Comparison of ENCODE assay signal across 12 cellular contexts in genomic region chr7:711093-711966, GRCh38. TPM values are rescaled to one million over a fixed set of nuclear protein-coding genes. Genes with fewer than 3 reads are reported as not detected.
DNase-seq lines count a peak whose midpoint lies in the region; ATAC-seq and TF ChIP-seq lines count a peak whose summit lies in the region.
"Had no signal": no experiment of that assay in that cellular context is flagged by ENCODE, and none has a peak within 500 bp of the region (broad histone marks: within the 10 kb centered on the region; RNA-seq: fewer than 3 reads in every experiment).

No MANE protein-coding gene starts in this region.

- H2AK5ac ChIP-seq in mesendoderm (ENCODE audit: low read length) = no peak overlapping the region

- no peak overlapping the region for H3K4me3 Mint-ChIP-seq in activated CD8-positive, alpha-beta memory T cell treated with anti-CD3 and anti-CD28 coated beads, Interleukin-2, amount 10 ng/mL, durations not matched to agents 7 days and 5 days

- no CpG with 5 or more reads among the region's 48 CpGs for WGBS in mesendoderm (ENCODE audit: extremely low coverage, insufficient coverage, low lambda C conversion rate)
- 24% methylated on average over 7 of the region's 48 CpGs for WGBS in suprapubic skin

- H3K27ac ChIP-seq in colonic mucosa = no peak overlapping the region
- H3K27ac ChIP-seq in mesendoderm (ENCODE audit: low read depth, low read length) = no peak overlapping the region
- no peak overlapping the region for H3K27ac ChIP-seq in suprapubic skin
- H3K27ac ChIP-seq: BLaER1 treated with 17β-estradiol and CSF1 and Interleukin-3, amounts not matched to agents 10 nM and 100 nM had no signal

- no peak for TF ChIP-seq CTCF in colonic mucosa (IDR thresholded peaks at IDR 0.05)
- TF ChIP-seq CTCF in suprapubic skin (IDR thresholded peaks at IDR 0.05) = no peak

- H3K18ac ChIP-seq in mesendoderm (ENCODE audit: low read length) = peak overlapping the region; percentile 55

- no peak overlapping the region for H3K27ac Mint-ChIP-seq in activated CD8-positive, alpha-beta memory T cell treated with anti-CD3 and anti-CD28 coated beads, Interleukin-2, amount 10 ng/mL, durations not matched to agents 7 days and 5 days

- H3K9me3 Mint-ChIP-seq in activated CD8-positive, alpha-beta memory T cell treated with anti-CD3 and anti-CD28 coated beads, Interleukin-2, amount 10 ng/mL, durations not matched to agents 7 days and 5 days (ENCODE audit: low read depth) = no peaks in the 10 kb centered on the region

- H3K23ac ChIP-seq in mesendoderm (ENCODE audit: low read length) = peak overlapping the region; percentile 97

- intact Hi-C loops in colonic mucosa (cut with DNase I) = no loop called here

- no peak overlapping the region for H4K8ac ChIP-seq in mesendoderm (ENCODE audit: low read depth, low read length)

- no peak for TF ChIP-seq POLR2A in suprapubic skin (IDR thresholded peaks at IDR 0.05)

- no peak overlapping the region for H2BK15ac ChIP-seq in mesendoderm (replicated peaks; ENCODE audit: low read depth)

- TF ChIP-seq EP300 in suprapubic skin (IDR thresholded peaks at IDR 0.05) = no peak

- H3K36me3 ChIP-seq in colonic mucosa (no peaks in the 10 kb centered on the region), mesendoderm (ENCODE audit: control insufficient read depth, insufficient read depth, low read length) (no peaks in the 10 kb centered on the region), suprapubic skin (no peaks in the 10 kb centered on the region)

- H3K79me2 ChIP-seq in mesendoderm (ENCODE audit: control insufficient read depth, insufficient read depth, low read length) = no peaks in the 10 kb centered on the region

- H2BK5ac ChIP-seq in mesendoderm (ENCODE audit: low read length) = no peak overlapping the region

- H3K4me3 ChIP-seq in colonic mucosa (peak overlapping the region; percentile 17), mesendoderm (ENCODE audit: low read length) (no peak overlapping the region), suprapubic skin (peak overlapping the region; percentile 61)

- peak overlapping the region; percentile 73 for H3K56ac ChIP-seq in mesendoderm (ENCODE audit: low read length)

- peak overlapping the region in 1 of 2 donors; percentile 12 for H3K9ac ChIP-seq in colonic mucosa (ENCODE audit: low read depth in 2 of 2, low read length in 2 of 2)
- H3K9ac ChIP-seq in mesendoderm (ENCODE audit: low read length) = no peak overlapping the region
- H3K9ac ChIP-seq: BLaER1 treated with 17β-estradiol and CSF1 and Interleukin-3, amounts not matched to agents 10 nM and 100 nM had no signal

- H2BK120ac ChIP-seq in mesendoderm (ENCODE audit: low read depth, low read length) = no peak overlapping the region

- H3K27me3 ChIP-seq in colonic mucosa (no peaks in the 10 kb centered on the region), mesendoderm (ENCODE audit: insufficient read depth, low read length, poor library complexity) (no peaks in the 10 kb centered on the region), suprapubic skin (peaks cover 16% of the 10 kb centered on the region)

- H3K4ac ChIP-seq in mesendoderm (ENCODE audit: low read depth, low read length) = no peak overlapping the region

- peaks cover 2% of the 10 kb centered on the region for H3K79me1 ChIP-seq in mesendoderm (ENCODE audit: low read length)

- peak; percentile 56 for DNase-seq in activated CD8-positive, alpha-beta memory T cell treated with anti-CD3 and anti-CD28 coated beads for 24 hours
- no peak for DNase-seq in activated CD8-positive, alpha-beta memory T cell treated with anti-CD3 and anti-CD28 coated beads, Interleukin-2, amount 10 ng/mL, durations not matched to agents 7 days and 5 days
- DNase-seq in colonic mucosa = no peak
- DNase-seq in mesendoderm = no peak
- DNase-seq in suprapubic skin (ENCODE audit: low spot score in 2 of 2) = peak in 1 of 2 donors; percentile 77
- no peak for DNase-seq in DMS79 (lab: John Stamatoyannopoulos, UW)
- DNase-seq in activated CD4-positive, CD25-positive, alpha-beta regulatory T cell treated with anti-CD3 and anti-CD28 coated beads, Interleukin-2, amount 50 U/mL, for 72 hours = no peak
- DNase-seq: activated gamma-delta T cell, hippocampal formation, PC-3 had no signal

- H4K5ac ChIP-seq in mesendoderm (ENCODE audit: low read length) = no peak overlapping the region

- H3K27me3 Mint-ChIP-seq in activated CD8-positive, alpha-beta memory T cell treated with anti-CD3 and anti-CD28 coated beads, Interleukin-2, amount 10 ng/mL, durations not matched to agents 7 days and 5 days = no peaks in the 10 kb centered on the region

- no peaks in the 10 kb centered on the region for H3K9me3 ChIP-seq in colonic mucosa
- no peaks in the 10 kb centered on the region for H3K9me3 ChIP-seq in suprapubic skin

- H3K4me1 Mint-ChIP-seq in activated CD8-positive, alpha-beta memory T cell treated with anti-CD3 and anti-CD28 coated beads, Interleukin-2, amount 10 ng/mL, durations not matched to agents 7 days and 5 days = peaks cover 2% of the 10 kb centered on the region

- no peaks in the 10 kb centered on the region for H3K36me3 Mint-ChIP-seq in activated CD8-positive, alpha-beta memory T cell treated with anti-CD3 and anti-CD28 coated beads, Interleukin-2, amount 10 ng/mL, durations not matched to agents 7 days and 5 days

- ATAC-seq in activated CD8-positive, alpha-beta memory T cell treated with anti-CD3 and anti-CD28 coated beads, Interleukin-2, amount 10 ng/mL, durations not matched to agents 7 days and 5 days = no peak
- no peak for ATAC-seq in GM18858 (IDR thresholded peaks at IDR 0.05; ENCODE audit: unreplicated experiment)
- ATAC-seq: PC-3 had no signal

- CTCF ChIA-PET in activated CD8-positive, alpha-beta memory T cell treated with anti-CD3 and anti-CD28 coated beads, Interleukin-2, amount 10 ng/mL, durations not matched to agents 7 days and 5 days (lab: Charles Lee) = interaction anchor here (0.7 kb wide), 1 partner anchor 1328 kb away, joined by 3 read pairs; no protein-coding TSS in a partner anchor

- H3K4me1 ChIP-seq in colonic mucosa (peaks cover 3% of the 10 kb centered on the region), mesendoderm (ENCODE audit: control insufficient read depth, low read depth, low read length) (no peaks in the 10 kb centered on the region), suprapubic skin (peaks cover 11% of the 10 kb centered on the region)

- H3K4me2 ChIP-seq in mesendoderm (ENCODE audit: low read length) = no peak overlapping the region

RNA-seq across cellular contexts. Expression of gene DNAAF5, which starts 15.2 kb away (rescaled TPM):
- total RNA-seq in activated CD8-positive, alpha-beta memory T cell treated with anti-CD3 and anti-CD28 coated beads, Interleukin-2, amount 10 ng/mL, durations not matched to agents 7 days and 5 days = 10 to 100 TPM; 22.3 to 27.5 TPM
- total RNA-seq in colonic mucosa (10 to 100 TPM; 31.0 to 54.9 TPM), suprapubic skin (10 to 100 TPM; 26.7 to 34.4 (median 29.0) TPM)
- 35.5 TPM for polyA plus RNA-seq in mesendoderm (2013, experiment 1 of 2)
- 35.9 TPM for polyA plus RNA-seq in mesendoderm (2013, experiment 2 of 2)

RNA-seq across cellular contexts. Expression of gene PRKAR1B, which starts 15.8 kb away (rescaled TPM):
- 10 to 100 TPM; 22.6 to 25.0 TPM for total RNA-seq in activated CD8-positive, alpha-beta memory T cell treated with anti-CD3 and anti-CD28 coated beads, Interleukin-2, amount 10 ng/mL, durations not matched to agents 7 days and 5 days
- 10 to 100 TPM; 19.2 to 32.8 TPM for total RNA-seq in colonic mucosa
- 25.9 TPM for polyA plus RNA-seq in mesendoderm (2013, experiment 1 of 2)
- 26.8 TPM for polyA plus RNA-seq in mesendoderm (2013, experiment 2 of 2)
- total RNA-seq in suprapubic skin = 10 to 100 TPM in 2 of 4 donors, 1 to 10 TPM in 2; 8.2 to 12.3 (median 10.5) TPM
